13 cellular contexts compared by ENCODE assay signal in genomic region chr5:131679911-131680310, GRCh38. TPM values are rescaled to one million over a fixed set of nuclear protein-coding genes. Genes with fewer than 3 reads are reported as not detected.
DNase-seq lines count a peak whose midpoint lies in the region; ATAC-seq, FAIRE-seq and TF ChIP-seq lines count a peak whose summit lies in the region.
"Had no signal": no experiment of that assay in that cellular context is flagged by ENCODE, and none has a peak within 500 bp of the region (broad histone marks: within the 10 kb centered on the region; RNA-seq: fewer than 3 reads in every experiment).

No MANE protein-coding gene starts in this region.

- no peak for TF ChIP-seq POLR2A in GM12892 (IDR thresholded peaks at IDR 0.05; ENCODE audit: low read depth, low read length)

- peaks cover 23% of the 10 kb centered on the region for H3K4me1 Mint-ChIP-seq in CD14-positive monocyte

- H3K27ac Mint-ChIP-seq in CD14-positive monocyte, result peak overlapping the region in 5 of 7 donors; percentile 17 to 53 (median 50)
- H3K27ac Mint-ChIP-seq: T-helper 1 cell treated with Interleukin-12 subunit alpha and Interleukin-12 subunit beta and Interleukin-4 antibody, amounts not matched to agents 30 μg/mL and 1 μg/mL, for 36 hours had no signal

- H3K9me3 Mint-ChIP-seq in CD14-positive monocyte, result peaks cover 0 to 1% (median 0%) of the 10 kb centered on the region in 7 donors
- H3K9me3 Mint-ChIP-seq: T-helper 1 cell treated with Interleukin-12 subunit alpha and Interleukin-12 subunit beta and Interleukin-4 antibody, amounts not matched to agents 30 μg/mL and 1 μg/mL, for 36 hours had no signal

- H3K27me3 Mint-ChIP-seq in CD14-positive monocyte (ENCODE audit: low read depth in 3 of 3), result no peaks in the 10 kb centered on the region

- DNase-seq in CD14-positive monocyte (ENCODE audit: low spot score), result no peak
- DNase-seq in NOMO-1 treated with DMSO at 0.1 percent for 48 hours (lab: John Stamatoyannopoulos, UW; ENCODE audit: unreplicated experiment), result peak; percentile 72
- DNase-seq in epidermal melanocyte (ENCODE audit: insufficient read length, low spot score), result peak; percentile 16
- peak; percentile 27 for DNase-seq in non-pigmented ciliary epithelial cell (ENCODE audit: low read depth)
- no peak for DNase-seq in hypothalamus (lab: John Stamatoyannopoulos, UW)
- DNase-seq in middle frontal gyrus (ENCODE audit: extremely low spot score, low spot score), result no peak
- no peak for DNase-seq in GM12892 (ENCODE audit: insufficient read length)
- DNase-seq: activated CD4-positive, alpha-beta T cell treated with anti-CD3 and anti-CD28 coated beads, Interleukin-2, amount 50 U/mL, for 48 hours; activated naive CD4-positive, alpha-beta T cell; dermis blood vessel endothelial cell; NCI-H1930 had no signal

- H3K4me3 Mint-ChIP-seq in CD14-positive monocyte, result no peak overlapping the region
- H3K4me3 Mint-ChIP-seq: T-helper 1 cell treated with Interleukin-12 subunit alpha and Interleukin-12 subunit beta and Interleukin-4 antibody, amounts not matched to agents 30 μg/mL and 1 μg/mL, for 36 hours had no signal

- H3K36me3 Mint-ChIP-seq in CD14-positive monocyte, result peaks cover 42 to 46% of the 10 kb centered on the region in 2 donors

- no peak for TF ChIP-seq CTCF in CD14-positive monocyte (IDR thresholded peaks at IDR 0.05)

- no peak for ATAC-seq in HG02678 (IDR thresholded peaks at IDR 0.05; ENCODE audit: unreplicated experiment)

- intact Hi-C loops in CD14-positive monocyte (cut with micrococcal nuclease), result no loop called here

- no peak for FAIRE-seq in GM12892 (lab: Jason Lieb, UNC)

RNA-seq across cellular contexts. Expression of gene RAPGEF6, which starts 44.9 kb away (rescaled TPM):
- polyA plus RNA-seq in CD14-positive monocyte, result 1 to 10 TPM; 2.9 to 4.8 TPM
- 11.3 TPM for polyA plus RNA-seq in GM12892 (2012; ENCODE audit: missing spikeins)

Comparison
In these comparisons a context has a peak if more than half of its experiments do, and no peak if none do; other contexts are left out.
1. DNase-seq: peak in NOMO-1 treated with DMSO at 0.1 percent for 48 hours (single experiment), epidermal melanocyte (single experiment) and non-pigmented ciliary epithelial cell (single experiment); none in CD14-positive monocyte (single experiment), hypothalamus (0 of 51), middle frontal gyrus (single experiment) and GM12892 (single experiment).